ENCODE assay signal across 17 cellular contexts in genomic region chr10:1274746-1275544, GRCh38.
"Had no signal": no experiment of that assay in that cellular context is flagged by ENCODE, and none has a peak within 500 bp of the region (broad histone marks: within the 10 kb centered on the region; RNA-seq: fewer than 3 reads in every experiment).

No MANE protein-coding gene starts in this region.

- H3K36me3 ChIP-seq: adrenal gland, lower lobe of right lung, prostate gland, thyroid gland, vagina had no signal

- ATAC-seq: activated naive CD4-positive, alpha-beta T cell treated with anti-CD3 and anti-CD28 coated beads, Interleukin-2, amount 50 U/mL, for 72 hours; activated T-cell treated with anti-CD3 and anti-CD28 coated beads, Interleukin-2, amount 50 U/mL, for 72 hours; effector memory CD8-positive, alpha-beta T cell; right cardiac atrium; stimulated activated naive B cell treated with anti-CD40 and anti-IgM and Interleukin-4, amounts not matched to agents 10 μg/mL and 1 μg/mL and 100 μg/mL, for 72 hours had no signal

- H3K27ac ChIP-seq: adrenal gland, lower lobe of right lung, prostate gland, thyroid gland, vagina had no signal

- H3K27me3 ChIP-seq: adrenal gland, thyroid gland, vagina had no signal

- H3K4me3 ChIP-seq: adrenal gland, lower lobe of right lung, prostate gland, smooth muscle cell, thyroid gland, vagina had no signal

- H3K36me3 Mint-ChIP-seq: activated naive CD4-positive, alpha-beta T cell treated with anti-CD3 and anti-CD28 coated beads, Interleukin-2, amount 50 U/mL, for 72 hours; mesothelial cell of epicardium; stimulated activated naive B cell treated with anti-CD40 and anti-IgM and Interleukin-4, amounts not matched to agents 10 μg/mL and 1 μg/mL and 100 μg/mL, for 72 hours had no signal

- H3K4me2 ChIP-seq: smooth muscle cell had no signal

- DNase-seq: activated CD4-positive, alpha-beta T cell treated with anti-CD3 and anti-CD28 coated beads, Interleukin-2, amount 50 U/mL, for 1 hour; activated CD4-positive, CD25-positive, alpha-beta regulatory T cell treated with anti-CD3 and anti-CD28 coated beads, Interleukin-2, amount 50 U/mL, for 72 hours; activated gamma-delta T cell treated with Interleukin-2 at 50 U/mL for 16 hours; activated T-cell treated with anti-CD3 and anti-CD28 coated beads, Interleukin-2, amount 50 U/mL, for 72 hours; effector memory CD8-positive, alpha-beta T cell; foreskin fibroblast; lower lobe of right lung; right cardiac atrium; stimulated activated CD4-positive, alpha-beta T cell treated with anti-CD3 and anti-CD28 coated beads, Interleukin-4, amount 100 ng/mL, for 24 hours; stimulated activated naive B cell treated with anti-CD40 and anti-IgM and Interleukin-4, amounts not matched to agents 10 μg/mL and 1 μg/mL and 100 μg/mL, for 72 hours; thyroid gland had no signal

- H3K4me1 ChIP-seq: adrenal gland, lower lobe of right lung, prostate gland, thyroid gland had no signal

- H3K4me3 Mint-ChIP-seq: activated T-cell treated with anti-CD3 and anti-CD28 coated beads, Interleukin-2, amount 50 U/mL, for 72 hours; effector memory CD8-positive, alpha-beta T cell; mesothelial cell of epicardium; stimulated activated naive B cell treated with anti-CD40 and anti-IgM and Interleukin-4, amounts not matched to agents 10 μg/mL and 1 μg/mL and 100 μg/mL, for 72 hours had no signal

- H3K9me3 ChIP-seq: adrenal gland, lower lobe of right lung, prostate gland, thyroid gland, vagina had no signal

- H3K27ac Mint-ChIP-seq: activated T-cell treated with anti-CD3 and anti-CD28 coated beads, Interleukin-2, amount 50 U/mL, for 72 hours; effector memory CD8-positive, alpha-beta T cell; mesothelial cell of epicardium; stimulated activated naive B cell treated with anti-CD40 and anti-IgM and Interleukin-4, amounts not matched to agents 10 μg/mL and 1 μg/mL and 100 μg/mL, for 72 hours had no signal

- H3K9me3 Mint-ChIP-seq: activated naive CD4-positive, alpha-beta T cell treated with anti-CD3 and anti-CD28 coated beads, Interleukin-2, amount 50 U/mL, for 72 hours; activated T-cell treated with anti-CD3 and anti-CD28 coated beads, Interleukin-2, amount 50 U/mL, for 72 hours; effector memory CD8-positive, alpha-beta T cell; stimulated activated naive B cell treated with anti-CD40 and anti-IgM and Interleukin-4, amounts not matched to agents 10 μg/mL and 1 μg/mL and 100 μg/mL, for 72 hours had no signal
